ENCODE assay signal across 28 cellular contexts in the genomic region with DNA sequence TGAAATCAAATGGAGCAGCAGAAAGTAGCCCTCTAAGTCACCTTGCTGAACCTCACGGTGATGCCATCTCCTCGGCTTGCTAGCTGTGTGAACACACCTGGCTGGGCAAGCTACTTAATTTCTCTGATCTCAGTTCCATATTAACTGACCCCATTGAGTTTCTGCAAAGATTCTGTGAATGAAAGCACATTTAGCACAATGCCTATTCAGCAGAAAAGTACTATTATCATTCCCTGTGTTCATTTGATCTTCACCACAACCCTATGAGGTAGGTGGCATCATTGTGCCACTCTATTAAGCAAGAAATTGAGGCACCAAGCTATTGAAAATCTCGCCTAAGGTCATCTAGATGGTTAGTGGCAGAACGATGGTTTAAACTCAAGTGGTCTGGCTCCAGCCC.
"Had no signal": no experiment of that assay in that cellular context is flagged by ENCODE, and none has a peak within 500 bp of the region (broad histone marks: within the 10 kb centered on the region; RNA-seq: fewer than 3 reads in every experiment).

No MANE protein-coding gene starts in this region.

- H3K27ac ChIP-seq: dorsolateral prefrontal cortex, lower lobe of right lung, neural progenitor cell, thoracic aorta, tibial nerve, upper lobe of right lung, uterus had no signal

- H3K4me2 ChIP-seq: neural progenitor cell, smooth muscle cell had no signal

- H3K9ac ChIP-seq: neural progenitor cell had no signal

- H3K27ac Mint-ChIP-seq: immature natural killer cell; memory B cell; naive B cell; natural killer cell treated with Interleukin-12 subunit alpha and Interleukin-12 subunit beta and Interleukin-15 and Interleukin-18, amount 100 ng/mL, for 72 hours; neural progenitor cell; stimulated activated effector memory CD8-positive, alpha-beta T cell treated with anti-CD3 and anti-CD28 coated beads, Interleukin-12 subunit alpha, Interleukin-12 subunit beta, amount 100 ng/mL, for 72 hours had no signal

- H3K4me1 Mint-ChIP-seq: immature natural killer cell; naive B cell; stimulated activated effector memory CD8-positive, alpha-beta T cell treated with anti-CD3 and anti-CD28 coated beads, Interleukin-12 subunit alpha, Interleukin-12 subunit beta, amount 100 ng/mL, for 72 hours had no signal

- H3K4me3 Mint-ChIP-seq: immature natural killer cell; memory B cell; naive B cell; natural killer cell treated with Interleukin-12 subunit alpha and Interleukin-12 subunit beta and Interleukin-15 and Interleukin-18, amount 100 ng/mL, for 72 hours; neural progenitor cell; stimulated activated effector memory CD8-positive, alpha-beta T cell treated with anti-CD3 and anti-CD28 coated beads, Interleukin-12 subunit alpha, Interleukin-12 subunit beta, amount 100 ng/mL, for 72 hours had no signal

- ATAC-seq: left colon; left ventricle myocardium superior; lower lobe of right lung; natural killer cell treated with Interleukin-12 subunit alpha and Interleukin-12 subunit beta and Interleukin-15 and Interleukin-18, amount 100 ng/mL, for 72 hours; right cardiac atrium; stimulated activated effector memory CD8-positive, alpha-beta T cell treated with anti-CD3 and anti-CD28 coated beads, Interleukin-12 subunit alpha, Interleukin-12 subunit beta, amount 100 ng/mL, for 72 hours; stimulated activated naive CD8-positive, alpha-beta T cell treated with anti-CD3 and anti-CD28 coated beads, Interleukin-15, Interleukin-2, amounts not matched to agents 100 U/mL and 50 U/mL, for 24 hours; upper lobe of right lung had no signal

- H3K4me3 ChIP-seq: dorsolateral prefrontal cortex, esophagus squamous epithelium, lower lobe of right lung, neural progenitor cell, prostate gland, smooth muscle cell, thoracic aorta, tibial nerve, upper lobe of right lung, uterus had no signal

- H3K36me3 ChIP-seq: esophagus squamous epithelium, lower lobe of right lung, neural progenitor cell, prostate gland, thoracic aorta, tibial nerve, upper lobe of right lung, uterus had no signal

- H3K4me1 ChIP-seq: prostate gland had no signal

- DNase-seq: central memory CD4-positive, alpha-beta T cell; dorsolateral prefrontal cortex; effector CD4-positive, alpha-beta T cell; esophagus squamous epithelium; foreskin melanocyte; hypothalamus; immature natural killer cell; islet precursor cell; kidney glomerular epithelial cell; left colon; left ventricle myocardium superior; lower lobe of right lung; naive B cell; right cardiac atrium; stimulated activated CD4-positive, alpha-beta T cell treated with anti-CD3 and anti-CD28 coated beads, Interleukin-12 subunit alpha, Interleukin-12 subunit beta, amount 100 ng/mL, for 4 hours; stimulated activated CD4-positive, alpha-beta T cell treated with anti-CD3 and anti-CD28 coated beads, Interleukin-1b, Interleukin-23, amount 100 ng/mL, for 48 hours; stimulated activated CD4-positive, alpha-beta T cell treated with anti-CD3 and anti-CD28 coated beads, Interleukin-4, amount 100 ng/mL, for 1 hour; stimulated activated naive CD8-positive, alpha-beta T cell treated with anti-CD3 and anti-CD28 coated beads, Interleukin-15, Interleukin-2, amounts not matched to agents 100 U/mL and 50 U/mL, for 24 hours; upper lobe of right lung; uterus had no signal

- H3K27me3 Mint-ChIP-seq: memory B cell; naive B cell; natural killer cell treated with Interleukin-12 subunit alpha and Interleukin-12 subunit beta and Interleukin-15 and Interleukin-18, amount 100 ng/mL, for 72 hours had no signal

- H2AFZ ChIP-seq: neural progenitor cell had no signal

- H3K27me3 ChIP-seq: dorsolateral prefrontal cortex, esophagus squamous epithelium, neural progenitor cell, tibial nerve, upper lobe of right lung, uterus had no signal

- H3K9me3 Mint-ChIP-seq: memory B cell; naive B cell; natural killer cell treated with Interleukin-12 subunit alpha and Interleukin-12 subunit beta and Interleukin-15 and Interleukin-18, amount 100 ng/mL, for 72 hours; neural progenitor cell; stimulated activated effector memory CD8-positive, alpha-beta T cell treated with anti-CD3 and anti-CD28 coated beads, Interleukin-12 subunit alpha, Interleukin-12 subunit beta, amount 100 ng/mL, for 72 hours had no signal

- H3K36me3 Mint-ChIP-seq: memory B cell; natural killer cell treated with Interleukin-12 subunit alpha and Interleukin-12 subunit beta and Interleukin-15 and Interleukin-18, amount 100 ng/mL, for 72 hours; neural progenitor cell; stimulated activated effector memory CD8-positive, alpha-beta T cell treated with anti-CD3 and anti-CD28 coated beads, Interleukin-12 subunit alpha, Interleukin-12 subunit beta, amount 100 ng/mL, for 72 hours had no signal

- H3K9me3 ChIP-seq: esophagus squamous epithelium, lower lobe of right lung, prostate gland, thoracic aorta, tibial nerve, upper lobe of right lung, uterus had no signal
